15 cellular contexts compared by ENCODE assay signal in genomic region chr3:195123196-195123805, GRCh38.
DNase-seq lines count a peak whose midpoint lies in the region; ATAC-seq, FAIRE-seq and TF ChIP-seq lines count a peak whose summit lies in the region.
"Had no signal": no experiment of that assay in that cellular context is flagged by ENCODE, and none has a peak within 500 bp of the region (broad histone marks: within the 10 kb centered on the region; RNA-seq: fewer than 3 reads in every experiment).

No MANE protein-coding gene starts in this region.

- no peaks in the 10 kb centered on the region for H3K27me3 Mint-ChIP-seq in Calu3 (ENCODE audit: unreplicated experiment)
- H3K27me3 Mint-ChIP-seq: activated B cell treated with CpG ODN at 0.5 μM for 24 hours had no signal

- no peak overlapping the region for H2AFZ ChIP-seq in SK-N-SH (ENCODE audit: low read depth)

- ATAC-seq in SK-N-SH treated with all-trans-retinoic acid at 6 μM for 48 hours, result no peak
- ATAC-seq: lower lobe of right lung had no signal

- TF ChIP-seq EP300 in SK-N-SH (IDR thresholded peaks at IDR 0.05; ENCODE audit: borderline replicate concordance in 1 of 2, low read depth in 1 of 2, low read length in 1 of 2), result no peak

- no peak overlapping the region for H3K27ac Mint-ChIP-seq in Calu3 (ENCODE audit: unreplicated experiment)
- H3K27ac Mint-ChIP-seq: activated B cell treated with CpG ODN at 0.5 μM for 24 hours, IgD-negative memory B cell had no signal

- BruUV-seq in Calu3 (replicated peaks; lab: Mats Ljungman, UMichigan), result no TSS peak

- no peaks in the 10 kb centered on the region for H3F3A ChIP-seq in SK-N-SH (replicated peaks; ENCODE audit: insufficient read depth)

- intact Hi-C loops in head of caudate nucleus (cut with DNase I), result no loop called here
- intact Hi-C loops in Calu3 (cut with micrococcal nuclease; ENCODE audit: unreplicated experiment), result no loop called here

- H3K9me3 ChIP-seq in SK-N-SH, result no peaks in the 10 kb centered on the region
- H3K9me3 ChIP-seq: lower lobe of right lung had no signal

- no peak overlapping the region for H3K27ac ChIP-seq in SK-N-SH (ENCODE audit: low read depth in 2 of 2, low read length in 1 of 2)
- H3K27ac ChIP-seq: lower lobe of right lung, SK-N-MC had no signal

- H3K9ac ChIP-seq in SK-N-SH, result no peak overlapping the region

- no peaks in the 10 kb centered on the region for H3K9me2 ChIP-seq in SK-N-SH

- H3K4me3 Mint-ChIP-seq in Calu3 (ENCODE audit: low read depth, unreplicated experiment), result no peak overlapping the region
- H3K4me3 Mint-ChIP-seq: activated B cell treated with CpG ODN at 0.5 μM for 24 hours had no signal

- DNase-seq in SK-N-SH (peak; percentile 70), SK-N-DZ (ENCODE audit: low spot score) (peak; percentile 32), head of caudate nucleus (peak in 24 of 42 donors; percentile 8 to 78 (median 38)), urothelium cell line (ENCODE audit: low spot score) (peak; percentile 24), Calu3 (no peak), HuH-7 (ENCODE audit: low spot score) (no peak), NCI-H446 treated with DMSO at 0.1 percent for 48 hours (lab: John Stamatoyannopoulos, UW) (no peak)
- DNase-seq: activated B cell treated with CpG ODN at 0.5 μM for 24 hours; activated CD8-positive, alpha-beta memory T cell treated with anti-CD3 and anti-CD28 coated beads, Interleukin-2, amount 50 U/mL, for 48 hours; activated naive CD4-positive, alpha-beta T cell treated with anti-CD3 and anti-CD28 coated beads, Interleukin-2, amount 50 U/mL, for 16 hours; lower lobe of right lung; NCI-H1105 treated with DMSO at 0.1 percent for 48 hours had no signal

- H3K36me3 ChIP-seq in SK-N-SH (replicated peaks in 1 of 2; ENCODE audit: control insufficient read depth in 1 of 2, insufficient read depth in 2 of 2, low read length in 1 of 2), result no peaks in the 10 kb centered on the region
- H3K36me3 ChIP-seq: lower lobe of right lung had no signal

- POLR2A ChIA-PET in SK-N-SH (lab: Yijun Ruan, JAX), result no interaction called here

- CTCF ChIA-PET in SK-N-SH (lab: Yijun Ruan, JAX), result interaction anchor here (0.6 to 8.5 kb wide), 8 partner anchors 10 to 441 kb away, joined by 3 to 41 read pairs (median 4); no protein-coding TSS in a partner anchor
- CTCF ChIA-PET in Calu3 (lab: Charles Lee), result interaction anchor here (2.2 kb wide), 1 partner anchor 9 kb away, joined by 5 read pairs; no protein-coding TSS in a partner anchor

- H3K79me2 ChIP-seq in SK-N-SH (ENCODE audit: insufficient read depth), result no peaks in the 10 kb centered on the region

- H3K4me1 Mint-ChIP-seq in Calu3 (ENCODE audit: low read depth, unreplicated experiment), result peaks cover 32% of the 10 kb centered on the region

- TF ChIP-seq CTCF in SK-N-SH (IDR thresholded peaks at IDR 0.05) (no peak), Calu3 (IDR thresholded peaks at IDR 0.05; ENCODE audit: unreplicated experiment) (no peak)

- TF ChIP-seq RAD21 in SK-N-SH (IDR thresholded peaks at IDR 0.05; ENCODE audit: low read length), result no peak

- H3K4me1 ChIP-seq in SK-N-SH (ENCODE audit: control insufficient read depth in 1 of 2, insufficient read depth in 2 of 2, low read depth in 1 of 2, low read length in 1 of 2), result peaks cover 0 to 33% of the 10 kb centered on the region in 2 experiments; a peak in 1 of 4 replicates

- peaks cover 3% of the 10 kb centered on the region for H3K36me3 Mint-ChIP-seq in Calu3 (ENCODE audit: insufficient read depth, unreplicated experiment)
- H3K36me3 Mint-ChIP-seq: IgD-negative memory B cell had no signal

- no peak overlapping the region for H3K4me3 ChIP-seq in SK-N-SH (ENCODE audit: low read depth in 2 of 2, low read length in 1 of 2)
- H3K4me3 ChIP-seq: lower lobe of right lung, SK-N-MC had no signal

- H4K20me1 ChIP-seq in SK-N-SH (ENCODE audit: insufficient read depth), result no peaks in the 10 kb centered on the region

- no peak overlapping the region for H3K4me2 ChIP-seq in SK-N-SH

- no peaks in the 10 kb centered on the region for H3K9me3 Mint-ChIP-seq in Calu3 (ENCODE audit: low read depth, unreplicated experiment)
- H3K9me3 Mint-ChIP-seq: activated B cell treated with CpG ODN at 0.5 μM for 24 hours, IgD-negative memory B cell had no signal

- no peaks in the 10 kb centered on the region for H3K27me3 ChIP-seq in SK-N-SH (ENCODE audit: insufficient read depth)

- 94% methylated on average over 12 of the region's 17 CpGs for WGBS in SK-N-SH (ENCODE audit: low lambda C conversion rate)

- no peak for FAIRE-seq in urothelium cell line (lab: Jason Lieb, UNC)

TF ChIP-seq in SK-N-SH, 30 proteins besides CTCF, POLR2A, EP300 and RAD21:
- TF ChIP-seq JUND (IDR thresholded peaks at IDR 0.05) (no peak), GATA2 (CRISPR knock-in tag; IDR thresholded peaks at IDR 0.05) (no peak), NRF1 (IDR thresholded peaks at IDR 0.05; ENCODE audit: low read depth, low read length) (no peak), CHD2 (IDR thresholded peaks at IDR 0.05; ENCODE audit: low read length, partially characterized antibody) (no peak), TCF12 (IDR thresholded peaks at IDR 0.05) (no peak), SIN3A (IDR thresholded peaks at IDR 0.05; ENCODE audit: borderline replicate concordance, low read depth, low read length) (no peak)
TF ChIP-seq in SK-N-SH: peak in this region for 0.

TF ChIP-seq in SK-N-SH treated with all-trans-retinoic acid at 6 μM for 48 hours, 23 proteins besides CTCF, POLR2A, EP300 and RAD21 (continues in another document):
- TF ChIP-seq ZNF565 (CRISPR knock-in tag; conservative IDR thresholded peaks at IDR 0.05; ENCODE audit: low read depth) (no peak), TSHZ2 (CRISPR knock-in tag; IDR thresholded peaks at IDR 0.05) (no peak), CREB5 (CRISPR knock-in tag; IDR thresholded peaks at IDR 0.05; ENCODE audit: low read depth) (no peak), CSRNP3 (CRISPR knock-in tag; IDR thresholded peaks at IDR 0.05) (no peak), ISL1 (CRISPR knock-in tag; IDR thresholded peaks at IDR 0.05) (no peak), GLIS3 (CRISPR knock-in tag; IDR thresholded peaks at IDR 0.05) (no peak), BACH2 (CRISPR knock-in tag; IDR thresholded peaks at IDR 0.05; ENCODE audit: borderline replicate concordance) (no peak)

Comparison
In these comparisons a context has a peak if more than half of its experiments do, and no peak if none do; other contexts are left out.
1. DNase-seq: peak in SK-N-SH (single experiment), SK-N-DZ (single experiment), head of caudate nucleus (24 of 42) and urothelium cell line (single experiment); none in Calu3 (single experiment), HuH-7 (single experiment) and NCI-H446 treated with DMSO at 0.1 percent for 48 hours (single experiment).